Comparison of ENCODE assay signal across 19 cellular contexts in the genomic region with DNA sequence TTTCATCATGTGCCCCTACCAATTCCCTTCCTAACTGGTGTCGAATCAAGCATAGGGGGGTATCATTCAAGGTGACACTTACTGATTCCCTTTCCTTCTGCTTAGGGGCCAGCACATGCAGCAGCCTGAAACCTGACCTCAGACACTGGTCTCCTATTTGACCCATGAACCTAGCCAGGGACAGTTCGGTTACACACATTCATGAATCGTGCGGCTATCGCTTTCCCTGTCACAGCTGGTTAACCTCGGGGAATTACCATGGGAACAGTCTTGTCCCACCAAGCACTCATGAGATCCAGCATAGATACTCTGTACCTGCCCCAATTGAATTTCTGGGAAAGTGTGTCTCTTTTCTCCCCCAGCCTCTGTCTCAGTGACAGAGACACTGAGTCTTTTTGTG.
DNase-seq lines count a peak whose midpoint lies in the region; ATAC-seq, FAIRE-seq and TF ChIP-seq lines count a peak whose summit lies in the region.
"Had no signal": no experiment of that assay in that cellular context is flagged by ENCODE, and none has a peak within 500 bp of the region (broad histone marks: within the 10 kb centered on the region; RNA-seq: fewer than 3 reads in every experiment).

No MANE protein-coding gene starts in this region.

- H3K36me3 Mint-ChIP-seq in osteocyte (ENCODE audit: unreplicated experiment) = no peaks in the 10 kb centered on the region
- H3K36me3 Mint-ChIP-seq: CD8-positive, alpha-beta T cell had no signal

- no peak overlapping the region for H3K4me3 Mint-ChIP-seq in osteocyte (ENCODE audit: unreplicated experiment)
- H3K4me3 Mint-ChIP-seq: B cell; CD8-positive, alpha-beta T cell; GM23338; HFFc6 had no signal

- no peak for ATAC-seq in HG03196 (IDR thresholded peaks at IDR 0.05; ENCODE audit: unreplicated experiment)
- ATAC-seq: CD8-positive, alpha-beta T cell; GM23338; HCT116 had no signal

- no peak overlapping the region for H3K27ac Mint-ChIP-seq in osteocyte (ENCODE audit: unreplicated experiment)
- H3K27ac Mint-ChIP-seq: B cell; CD8-positive, alpha-beta T cell; GM23338; HFFc6 had no signal

- FAIRE-seq in frontal cortex (lab: Jason Lieb, UNC) = no peak
- FAIRE-seq: GM12892, GM18507, H54 had no signal

- DNase-seq in HK-2 (ENCODE audit: unreplicated experiment) = peak; percentile 3
- peak; percentile 14 for DNase-seq in kidney epithelial cell (ENCODE audit: low read depth)
- peak; percentile 54 for DNase-seq in osteocyte (ENCODE audit: extremely low spot score, unreplicated experiment)
- DNase-seq in frontal cortex (ENCODE audit: low spot score in 2 of 2) = no peak
- no peak for DNase-seq in iPS-NIHi11 (ENCODE audit: low spot score)
- DNase-seq in RPMI8226 = no peak
- DNase-seq: 8988T; CD8-positive, alpha-beta T cell; DMS79; GDM1; HFFc6 had no signal

- no peaks in the 10 kb centered on the region for H3K9me3 Mint-ChIP-seq in osteocyte (ENCODE audit: unreplicated experiment)
- H3K9me3 Mint-ChIP-seq: CD8-positive, alpha-beta T cell; HFFc6 had no signal

- TF ChIP-seq CTCF in kidney epithelial cell (IDR thresholded peaks at IDR 0.05; ENCODE audit: insufficient read depth, low read length, poor library complexity, severe bottlenecking) (no peak), osteocyte (IDR thresholded peaks at IDR 0.05) (no peak)

- no peaks in the 10 kb centered on the region for H3K36me3 ChIP-seq in kidney epithelial cell (ENCODE audit: control insufficient read depth, insufficient read depth, low read length)
- H3K36me3 ChIP-seq: BLaER1 treated with 17β-estradiol and CSF1 and Interleukin-3, amounts not matched to agents 10 nM and 100 nM had no signal

- no peaks in the 10 kb centered on the region for H3K4me1 Mint-ChIP-seq in osteocyte (ENCODE audit: unreplicated experiment)
- H3K4me1 Mint-ChIP-seq: B cell had no signal

- H3K4me3 ChIP-seq in kidney epithelial cell (ENCODE audit: low read depth, low read length) = no peak overlapping the region
- H3K4me3 ChIP-seq: BLaER1 treated with 17β-estradiol and CSF1 and Interleukin-3, amounts not matched to agents 10 nM and 100 nM; GM23338 had no signal

- no peaks in the 10 kb centered on the region for H3K27me3 Mint-ChIP-seq in osteocyte (ENCODE audit: unreplicated experiment)
- H3K27me3 Mint-ChIP-seq: B cell had no signal

- H3K27me3 ChIP-seq in kidney epithelial cell (ENCODE audit: control insufficient read depth, insufficient read depth, low read length) = no peaks in the 10 kb centered on the region
- H3K27me3 ChIP-seq: BLaER1 treated with 17β-estradiol and CSF1 and Interleukin-3, amounts not matched to agents 10 nM and 100 nM had no signal

Comparison
In these comparisons a context has a peak if more than half of its experiments do, and no peak if none do; other contexts are left out.
1. DNase-seq: peak in HK-2 (single experiment), kidney epithelial cell (single experiment) and osteocyte (single experiment); none in frontal cortex (0 of 2), iPS-NIHi11 (single experiment) and RPMI8226 (single experiment).